ENCODE assay signal across 8 cellular contexts in the genomic region with DNA sequence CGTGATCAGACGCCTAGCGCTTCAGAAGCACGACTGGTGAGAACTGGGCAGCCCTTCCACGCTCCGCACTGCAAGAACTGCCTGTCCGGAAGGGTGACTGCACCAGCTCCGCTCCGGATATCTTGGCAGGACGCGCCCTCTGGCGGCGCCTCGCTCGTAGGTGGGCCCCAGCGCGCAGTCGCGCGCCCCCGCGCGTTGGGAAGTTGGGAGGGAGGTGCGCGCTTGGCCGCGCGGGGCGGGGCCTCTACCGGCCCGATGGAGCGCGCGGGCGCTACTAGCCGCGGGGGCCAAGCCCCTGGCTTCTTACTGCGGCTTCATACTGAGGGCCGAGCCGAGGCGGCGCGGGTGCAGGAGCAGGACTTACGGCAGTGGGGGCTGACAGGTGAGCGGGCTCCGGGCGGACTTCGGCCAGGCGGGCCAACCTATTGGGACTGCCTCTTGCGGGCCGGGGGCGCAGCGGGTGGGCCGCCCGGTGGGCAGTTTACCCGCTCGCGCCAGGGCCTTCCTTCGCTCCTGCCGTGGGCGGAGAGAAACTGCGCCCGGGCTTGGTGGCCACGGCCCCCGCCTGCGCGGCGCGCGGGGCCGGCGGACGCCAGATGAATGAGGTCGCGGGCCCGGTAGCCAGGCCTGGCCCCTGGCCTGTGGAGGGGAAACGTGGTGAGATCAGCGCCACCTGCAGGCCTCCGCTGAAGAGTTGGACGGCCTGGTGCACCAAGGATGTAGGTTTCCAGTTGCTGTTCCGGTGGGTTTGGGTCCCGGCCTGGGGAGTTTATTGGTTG. TPM values are rescaled to one million over a fixed set of nuclear protein-coding genes. Genes with fewer than 3 reads are reported as not detected.
DNase-seq lines count a peak whose midpoint lies in the region; ATAC-seq, FAIRE-seq and TF ChIP-seq lines count a peak whose summit lies in the region.

TSS of gene CHD1L (plus strand) at position 236 of the 779 bp plus-strand sequence. CDS start at position 256, 20 bp downstream.

- peak; percentile 90 for FAIRE-seq in GM12891 (lab: Jason Lieb, UNC)

- H3K36me3 ChIP-seq in heart right ventricle (no peaks in the 10 kb centered on the region), upper lobe of right lung (no peaks in the 10 kb centered on the region)

- H3K4me3 ChIP-seq in heart right ventricle (peak within 1 kb of the TSS; percentile 71 to 99 (median 91)), upper lobe of right lung (peak within 1 kb of the TSS; percentile 95)

- H3K27me3 ChIP-seq in heart right ventricle (no peaks in the 10 kb centered on the region), upper lobe of right lung (no peaks in the 10 kb centered on the region)

- ATAC-seq in HG02840 (IDR thresholded peaks at IDR 0.05; ENCODE audit: low FRiP score, unreplicated experiment): peak; percentile 84
- ATAC-seq in heart right ventricle: peak; percentile 97 to 99 (median 98)
- ATAC-seq in upper lobe of right lung: peak; percentile 97

- peaks cover 0 to 47% (median 19%) of the 10 kb centered on the region in 9 donors for H3K4me1 ChIP-seq in heart right ventricle
- H3K4me1 ChIP-seq in upper lobe of right lung: peaks cover 17% of the 10 kb centered on the region

- TF ChIP-seq CTCF in heart right ventricle (IDR thresholded peaks at IDR 0.05) (peak; percentile 63 to 94 (median 84)), upper lobe of right lung (IDR thresholded peaks at IDR 0.05) (peak; percentile 83)

- no peaks in the 10 kb centered on the region for H3K9me3 ChIP-seq in heart right ventricle
- no peaks in the 10 kb centered on the region for H3K9me3 ChIP-seq in upper lobe of right lung

- WGBS in adipose tissue, 3 donors: 0 to 1% (median 0%) methylated on average over 75 to 82 of the region's 82 CpGs
- 0% methylated on average over 82 of the region's 82 CpGs for WGBS in heart right ventricle, 2 donors

- H3K27ac ChIP-seq in adipose tissue (ENCODE audit: low read depth, low read length) (peak within 1 kb of the TSS; percentile 48), heart right ventricle (peak within 1 kb of the TSS; percentile 21 to 97 (median 91)), upper lobe of right lung (peak within 1 kb of the TSS; percentile 87)

- TF ChIP-seq POLR2A in GM12891 (IDR thresholded peaks at IDR 0.05; ENCODE audit: low read depth, low read length): peak; percentile 52

- intact Hi-C loops in heart right ventricle (cut with DNase I): loop anchor here (1.0 to 5.0 kb wide), 3 partner anchors 70 kb away; partner anchors contain the start of gene PRKAB2 (in 10 of the 10)
- intact Hi-C loops in posterior vena cava (cut with DNase I): loop anchor here (2.0 to 5.0 kb wide), 3 partner anchors 70 to 155 kb away; partner anchors contain the start of gene PRKAB2 (in 2 of the 2)
- intact Hi-C loops in upper lobe of right lung (cut with DNase I): loop anchor here (10.0 kb wide), 1 partner anchor 68 kb away; the partner anchor contains the start of gene PRKAB2

- DNase-seq in GM12891 (ENCODE audit: insufficient read length, low spot score) (peak; percentile 76), NCI-H1436 (lab: John Stamatoyannopoulos, UW) (peak; percentile 87), T follicular helper cell (ENCODE audit: low read depth) (peak; percentile 85), heart right ventricle (peak; percentile 94 to 96), posterior vena cava (ENCODE audit: low spot score) (peak; percentile 99), upper lobe of right lung (peak; percentile 98)

TF ChIP-seq in GM12891, 5 proteins besides CTCF, POLR2A, EP300 and RAD21:
- 0 out of 2 replicates have a peak, but pooled peaks have one; percentile 47 for TF ChIP-seq TAF1 (IDR thresholded peaks at IDR 0.05; ENCODE audit: low read depth, low read length)
- no peak for TF ChIP-seq SPI1 (IDR thresholded peaks at IDR 0.05; ENCODE audit: low read depth, low read length)
- peak; percentile 67 for TF ChIP-seq POLR2AphosphoS5 (IDR thresholded peaks at IDR 0.05; ENCODE audit: low read depth, low read length)

RNA-seq across cellular contexts. Expression of gene CHD1L, which starts in this region (rescaled TPM):
- polyA plus RNA-seq in GM12891 (2012; ENCODE audit: low read depth, missing spikeins): 31.6 TPM
- 10 to 100 TPM in 2 of 3 donors, 1 to 10 TPM in 1; 6.5 to 17.1 (median 15.0) TPM for polyA plus RNA-seq in adipose tissue
- total RNA-seq in heart right ventricle: 10 to 100 TPM in 2 of 10 donors, 1 to 10 TPM in 8; 6.0 to 12.9 (median 7.9) TPM
- 10 to 100 TPM in 1 of 2 donors, 1 to 10 TPM in 1; 6.8 to 11.2 TPM for polyA plus RNA-seq in heart right ventricle
- 10 to 100 TPM; 36.4 to 38.9 TPM for total RNA-seq in posterior vena cava
- total RNA-seq in upper lobe of right lung: 36.2 TPM

Comparison
In these comparisons a context has a peak if more than half of its experiments do, and no peak if none do; other contexts are left out.
1. Peak in every context shown above with its lines: DNase-seq, ATAC-seq, H3K4me3 ChIP-seq and H3K27ac ChIP-seq.